In genomic region chr4:151418385-151418784, GRCh38 we compare ENCODE assay signal across 13 cellular contexts. TPM values are rescaled to one million over a fixed set of nuclear protein-coding genes. Genes with fewer than 3 reads are reported as not detected.
DNase-seq lines count a peak whose midpoint lies in the region; ATAC-seq and TF ChIP-seq lines count a peak whose summit lies in the region.
"Had no signal": no experiment of that assay in that cellular context is flagged by ENCODE, and none has a peak within 500 bp of the region (broad histone marks: within the 10 kb centered on the region; RNA-seq: fewer than 3 reads in every experiment).

No MANE protein-coding gene starts in this region.

- peaks cover 23% of the 10 kb centered on the region for H3K4me1 Mint-ChIP-seq in progenitor cell of endocrine pancreas (ENCODE audit: low read depth)
- H3K4me1 Mint-ChIP-seq in stimulated activated naive B cell treated with anti-CD40 and anti-IgM and Interleukin-4, amounts not matched to agents 10 μg/mL and 1 μg/mL and 100 μg/mL, for 72 hours: no peaks in the 10 kb centered on the region
- H3K4me1 Mint-ChIP-seq: activated naive CD8-positive, alpha-beta T cell treated with anti-CD3 and anti-CD28 coated beads for 36 hours; IgD-negative memory B cell had no signal

- H3K36me3 Mint-ChIP-seq in progenitor cell of endocrine pancreas (ENCODE audit: insufficient read depth): peaks cover 3% of the 10 kb centered on the region
- no peaks in the 10 kb centered on the region for H3K36me3 Mint-ChIP-seq in stimulated activated naive B cell treated with anti-CD40 and anti-IgM and Interleukin-4, amounts not matched to agents 10 μg/mL and 1 μg/mL and 100 μg/mL, for 72 hours
- H3K36me3 Mint-ChIP-seq: activated naive CD8-positive, alpha-beta T cell treated with anti-CD3 and anti-CD28 coated beads for 36 hours; IgD-negative memory B cell had no signal

- H4K20me1 ChIP-seq in PC-9 (ENCODE audit: insufficient read depth): no peaks in the 10 kb centered on the region; the same call in 1 of the 2 replicates

- TF ChIP-seq CTCF in PC-9 (conservative IDR thresholded peaks at IDR 0.05) (no peak), progenitor cell of endocrine pancreas (IDR thresholded peaks at IDR 0.05; ENCODE audit: unreplicated experiment) (no peak)

- intact Hi-C loops in PC-9 (cut with micrococcal nuclease; ENCODE audit: unreplicated experiment): no loop called here

- H3K4me3 Mint-ChIP-seq in progenitor cell of endocrine pancreas (ENCODE audit: low read depth): no peak overlapping the region
- no peak overlapping the region for H3K4me3 Mint-ChIP-seq in stimulated activated naive B cell treated with anti-CD40 and anti-IgM and Interleukin-4, amounts not matched to agents 10 μg/mL and 1 μg/mL and 100 μg/mL, for 72 hours
- H3K4me3 Mint-ChIP-seq: activated naive CD8-positive, alpha-beta T cell treated with anti-CD3 and anti-CD28 coated beads for 36 hours; IgD-negative memory B cell; nephron progenitor cell had no signal

- H3K9me3 ChIP-seq in PC-9 (ENCODE audit: insufficient read depth, low read depth): no peaks in the 10 kb centered on the region

- H3K27ac Mint-ChIP-seq in progenitor cell of endocrine pancreas: peak overlapping the region; percentile 95
- no peak overlapping the region for H3K27ac Mint-ChIP-seq in stimulated activated naive B cell treated with anti-CD40 and anti-IgM and Interleukin-4, amounts not matched to agents 10 μg/mL and 1 μg/mL and 100 μg/mL, for 72 hours
- H3K27ac Mint-ChIP-seq: activated naive CD8-positive, alpha-beta T cell treated with anti-CD3 and anti-CD28 coated beads for 36 hours; IgD-negative memory B cell; nephron progenitor cell had no signal

- H3K27me3 Mint-ChIP-seq in progenitor cell of endocrine pancreas: no peaks in the 10 kb centered on the region
- peaks cover 9 to 19% of the 10 kb centered on the region in 2 donors for H3K27me3 Mint-ChIP-seq in stimulated activated naive B cell treated with anti-CD40 and anti-IgM and Interleukin-4, amounts not matched to agents 10 μg/mL and 1 μg/mL and 100 μg/mL, for 72 hours

- BruUV-seq in PC-9 (replicated peaks; lab: Mats Ljungman, UMichigan): no TSS peak

- POLR2A ChIA-PET in PC-9 (lab: Charles Lee; ENCODE audit: unreplicated experiment): no interaction called here

- H2AFZ ChIP-seq in PC-9: no peak overlapping the region

- peaks cover 46% of the 10 kb centered on the region for H3K4me1 ChIP-seq in PC-9 (replicated peaks; ENCODE audit: insufficient read depth)

- no peaks in the 10 kb centered on the region for H3K9me2 ChIP-seq in PC-9 (ENCODE audit: insufficient read depth)

- H3F3A ChIP-seq in PC-9 (ENCODE audit: insufficient read depth, low read depth): peaks cover 22% of the 10 kb centered on the region

- peak; percentile 69 for ATAC-seq in esophagus mucosa
- ATAC-seq in stimulated activated naive B cell treated with anti-CD40 and anti-IgM and Interleukin-4, amounts not matched to agents 10 μg/mL and 1 μg/mL and 100 μg/mL, for 72 hours (replicated peaks): no peak

- DNase-seq in DMS53 treated with DMSO at 0.1 percent for 48 hours (lab: John Stamatoyannopoulos, UW; ENCODE audit: unreplicated experiment): peak; percentile 71
- peak; percentile 17 to 80 for DNase-seq in PC-9
- no peak for DNase-seq in progenitor cell of endocrine pancreas (ENCODE audit: low spot score, unreplicated experiment)
- no peak for DNase-seq in stimulated activated CD8-positive, alpha-beta memory T cell treated with anti-CD3 and anti-CD28 coated beads, Interleukin-4, amount 100 ng/mL, for 48 hours
- no peak for DNase-seq in stimulated activated naive B cell treated with anti-CD40 and anti-IgM and Interleukin-4, amounts not matched to agents 10 μg/mL and 1 μg/mL and 100 μg/mL, for 72 hours
- DNase-seq in NCI-H2107 treated with DMSO at 0.1 percent for 48 hours (lab: John Stamatoyannopoulos, UW; ENCODE audit: unreplicated experiment): no peak
- no peak for DNase-seq in NCI-H2227 (lab: John Stamatoyannopoulos, UW; ENCODE audit: unreplicated experiment)
- DNase-seq: activated CD4-positive, CD25-positive, alpha-beta regulatory T cell treated with anti-CD3 and anti-CD28 coated beads, Interleukin-2, amount 50 U/mL, for 72 hours; activated naive CD8-positive, alpha-beta T cell treated with anti-CD3 and anti-CD28 coated beads for 36 hours; COR-L47; nephron progenitor cell had no signal

- peaks cover 61% of the 10 kb centered on the region for H3K79me2 ChIP-seq in PC-9 (ENCODE audit: low read depth)

- peak overlapping the region; percentile 92 for H3K27ac ChIP-seq in PC-9

- CTCF ChIA-PET in PC-9 (lab: Charles Lee): no interaction called here

- H3K36me3 ChIP-seq in PC-9 (ENCODE audit: low read depth): no peaks in the 10 kb centered on the region

- H3K4me2 ChIP-seq in PC-9: peak overlapping the region; percentile 35

- H3K27me3 ChIP-seq in PC-9 (ENCODE audit: insufficient read depth, low read depth): no peaks in the 10 kb centered on the region

- H3K4me3 ChIP-seq in PC-9: no peak overlapping the region

- H3K9me3 Mint-ChIP-seq in progenitor cell of endocrine pancreas (ENCODE audit: low read depth): peaks cover 4% of the 10 kb centered on the region
- H3K9me3 Mint-ChIP-seq in stimulated activated naive B cell treated with anti-CD40 and anti-IgM and Interleukin-4, amounts not matched to agents 10 μg/mL and 1 μg/mL and 100 μg/mL, for 72 hours: peaks cover 0 to 2% of the 10 kb centered on the region in 2 donors
- H3K9me3 Mint-ChIP-seq: activated naive CD8-positive, alpha-beta T cell treated with anti-CD3 and anti-CD28 coated beads for 36 hours; IgD-negative memory B cell; nephron progenitor cell had no signal

RNA-seq across cellular contexts. Expression of gene FHIP1A, which starts 9.4 kb away (rescaled TPM):
- total RNA-seq in PC-9 (2021) (33.7 and 35.5 TPM in 2 replicates), esophagus mucosa (43.6 TPM), progenitor cell of endocrine pancreas (26.2 and 26.9 TPM in 2 replicates)

Comparison
In these comparisons a context has a peak if more than half of its experiments do, and no peak if none do; other contexts are left out.
1. DNase-seq: peak in DMS53 treated with DMSO at 0.1 percent for 48 hours (single experiment) and PC-9 (2 of 2); none in progenitor cell of endocrine pancreas (single experiment), stimulated activated CD8-positive, alpha-beta memory T cell treated with anti-CD3 and anti-CD28 coated beads, Interleukin-4, amount 100 ng/mL, for 48 hours (single experiment), stimulated activated naive B cell treated with anti-CD40 and anti-IgM and Interleukin-4, amounts not matched to agents 10 μg/mL and 1 μg/mL and 100 μg/mL, for 72 hours (single experiment), NCI-H2107 treated with DMSO at 0.1 percent for 48 hours (single experiment) and NCI-H2227 (single experiment).